1 cellular context compared by ENCODE assay signal in genomic region chr10:28837613-28838390, GRCh38.
TF ChIP-seq lines count a peak whose summit lies in the region.

No MANE protein-coding gene starts in this region.

TF ChIP-seq in HepG2, 621 proteins besides CTCF, POLR2A, EP300 and RAD21 (continued from another document):
- TF ChIP-seq ZNF512 (CRISPR knock-in tag; IDR thresholded peaks at IDR 0.05): 0 out of 2 replicates have a peak, but pooled peaks have one; percentile 7
TF ChIP-seq in HepG2: peak in this region for 1.
